Comparison of ENCODE assay signal across 23 cellular contexts in genomic region chr4:73721901-73722300, GRCh38. TPM values are rescaled to one million over a fixed set of nuclear protein-coding genes. Genes with fewer than 3 reads are reported as not detected.
A peak's percentile ranks its signal among the peaks of the same experiment; 100 is the strongest.
DNase-seq lines count a peak whose midpoint lies in the region; ATAC-seq and FAIRE-seq lines count a peak whose summit lies in the region.
"Had no signal": no experiment of that assay in that cellular context is flagged by ENCODE, and none has a peak within 500 bp of the region (broad histone marks: within the 10 kb centered on the region; RNA-seq: fewer than 3 reads in every experiment).

No MANE protein-coding gene starts in this region.

- no peaks in the 10 kb centered on the region for H3K27me3 ChIP-seq in skeletal muscle satellite cell (ENCODE audit: control insufficient read depth, insufficient read depth, low read length)
- H3K27me3 ChIP-seq: adrenal gland, tibial artery had no signal

- DNase-seq in GM03348 (ENCODE audit: low spot score) (peak; percentile 19), RCC 7860 (ENCODE audit: low spot score) (peak; percentile 77), epithelial cell of prostate (ENCODE audit: low read depth, low spot score) (no peak), putamen (ENCODE audit: low spot score) (no peak)
- DNase-seq: activated CD4-positive, alpha-beta T cell treated with anti-CD3 and anti-CD28 coated beads, Interleukin-2, amount 50 U/mL, for 48 hours; activated gamma-delta T cell; adrenal gland; DMS79; KG1; naive thymus-derived CD8-positive, alpha-beta T cell; NCI-H1092; NCI-H2081 treated with DMSO at 0.1 percent for 48 hours; NCI-H524; stimulated activated naive CD4-positive, alpha-beta T cell treated with Interleukin-2 at 50 U/mL for 16 hours; T-helper 2 cell; tibial artery; WERI-Rb-1 had no signal

- peak; percentile 84 for FAIRE-seq in RCC 7860 (lab: Jason Lieb, UNC)
- FAIRE-seq: frontal cortex, H54, keratinocyte had no signal

- H3K9ac ChIP-seq in skeletal muscle satellite cell (ENCODE audit: low read depth, low read length): peak overlapping the region; percentile 72

- H3K4me3 ChIP-seq in skeletal muscle satellite cell (ENCODE audit: low read length): no peak overlapping the region
- H3K4me3 ChIP-seq: adrenal gland, tibial artery had no signal

- peak overlapping the region; percentile 60 for H3K4me2 ChIP-seq in skeletal muscle satellite cell (ENCODE audit: low read length)

- no peaks in the 10 kb centered on the region for H3K36me3 ChIP-seq in skeletal muscle satellite cell (ENCODE audit: insufficient read depth, low read length)
- H3K36me3 ChIP-seq: adrenal gland, tibial artery, WERI-Rb-1 had no signal

- no peak for ATAC-seq in HG02938 (IDR thresholded peaks at IDR 0.05; ENCODE audit: unreplicated experiment)
- no peak for ATAC-seq in GM19397 (IDR thresholded peaks at IDR 0.05; ENCODE audit: unreplicated experiment)
- ATAC-seq: naive thymus-derived CD8-positive, alpha-beta T cell had no signal

- H3K4me1 ChIP-seq in skeletal muscle satellite cell (ENCODE audit: control insufficient read depth, insufficient read depth, low read length): peaks cover 66% of the 10 kb centered on the region

- peak overlapping the region; percentile 41 for H3K27ac ChIP-seq in epithelial cell of prostate
- H3K27ac ChIP-seq: tibial artery, WERI-Rb-1 had no signal

- H3K9me3 ChIP-seq in skeletal muscle satellite cell (replicated peaks; ENCODE audit: low read length): no peaks in the 10 kb centered on the region
- H3K9me3 ChIP-seq: adrenal gland, tibial artery had no signal

RNA-seq across cellular contexts. Expression of gene CXCL8, which starts 18.5 kb away (rescaled TPM):
- 86.9 and 314 TPM in 2 replicates for total RNA-seq in skeletal muscle satellite cell (2012; rRNA removed)

Comparison
In these comparisons a context has a peak if more than half of its experiments do, and no peak if none do; other contexts are left out.
1. DNase-seq: peak in GM03348 (single experiment) and RCC 7860 (single experiment); none in epithelial cell of prostate (single experiment) and putamen (single experiment).